In genomic region chr20:58092871-58093270, GRCh38 we compare ENCODE assay signal across 26 cellular contexts.
"Had no signal": no experiment of that assay in that cellular context is flagged by ENCODE, and none has a peak within 500 bp of the region (broad histone marks: within the 10 kb centered on the region; RNA-seq: fewer than 3 reads in every experiment).

No MANE protein-coding gene starts in this region.

- H3K4me1 Mint-ChIP-seq: immature natural killer cell; natural killer cell; nephron progenitor cell; neural progenitor cell; stimulated activated naive B cell treated with anti-CD40 and anti-IgM and Interleukin-4, amounts not matched to agents 10 μg/mL and 1 μg/mL and 100 μg/mL, for 72 hours had no signal

- ATAC-seq: left lung; lower lobe of right lung; natural killer cell; right lobe of liver; stimulated activated naive B cell treated with anti-CD40 and anti-IgM and Interleukin-4, amounts not matched to agents 10 μg/mL and 1 μg/mL and 100 μg/mL, for 72 hours; stimulated activated naive CD8-positive, alpha-beta T cell treated with anti-CD3 and anti-CD28 coated beads, Interleukin-15, Interleukin-2, amounts not matched to agents 100 U/mL and 50 U/mL, for 24 hours had no signal

- H3K4me1 ChIP-seq: heart left ventricle, left lung, lower lobe of right lung, neural progenitor cell, right lobe of liver, stomach, testis, thyroid gland, transverse colon, upper lobe of left lung had no signal

- H3K36me3 Mint-ChIP-seq: immature natural killer cell; natural killer cell; neural progenitor cell; stimulated activated naive B cell treated with anti-CD40 and anti-IgM and Interleukin-4, amounts not matched to agents 10 μg/mL and 1 μg/mL and 100 μg/mL, for 72 hours had no signal

- H3K9me3 Mint-ChIP-seq: immature natural killer cell; natural killer cell; nephron progenitor cell; neural progenitor cell; stimulated activated naive B cell treated with anti-CD40 and anti-IgM and Interleukin-4, amounts not matched to agents 10 μg/mL and 1 μg/mL and 100 μg/mL, for 72 hours had no signal

- H3K4me3 Mint-ChIP-seq: immature natural killer cell; natural killer cell; nephron progenitor cell; neural progenitor cell; stimulated activated naive B cell treated with anti-CD40 and anti-IgM and Interleukin-4, amounts not matched to agents 10 μg/mL and 1 μg/mL and 100 μg/mL, for 72 hours had no signal

- H3K27me3 ChIP-seq: left lung, neural progenitor cell, ovary, right atrium auricular region, right lobe of liver, testis, thyroid gland, transverse colon, upper lobe of left lung had no signal

- DNase-seq: heart left ventricle; hypothalamus; immature natural killer cell; left lung; lower lobe of right lung; mammary epithelial cell; mesenchymal stem cell; natural killer cell; nephron progenitor cell; right lobe of liver; stimulated activated CD4-positive, alpha-beta T cell treated with anti-CD3 and anti-CD28 coated beads, Interleukin-12 subunit alpha, Interleukin-12 subunit beta, amount 100 ng/mL, for 4 hours; stimulated activated CD4-positive, alpha-beta T cell treated with anti-CD3 and anti-CD28 coated beads, Interleukin-15, amount 100 ng/mL, for 24 hours; stimulated activated CD4-positive, alpha-beta T cell treated with anti-CD3 and anti-CD28 coated beads, Interleukin-2, amount 100 ng/mL, for 24 hours; stimulated activated CD4-positive, alpha-beta T cell treated with anti-CD3 and anti-CD28 coated beads, Interleukin-4, amount 100 ng/mL, for 1 hour; stimulated activated naive B cell treated with anti-CD40 and anti-IgM and Interleukin-4, amounts not matched to agents 10 μg/mL and 1 μg/mL and 100 μg/mL, for 72 hours; stimulated activated naive CD8-positive, alpha-beta T cell treated with anti-CD3 and anti-CD28 coated beads, Interleukin-15, Interleukin-2, amounts not matched to agents 100 U/mL and 50 U/mL, for 24 hours; stomach; testis; thyroid gland; transverse colon; upper lobe of left lung had no signal

- H3K9me3 ChIP-seq: heart left ventricle, left lung, lower lobe of right lung, ovary, right atrium auricular region, right lobe of liver, stomach, testis, thyroid gland, transverse colon, upper lobe of left lung had no signal

- H3K4me3 ChIP-seq: heart left ventricle, left lung, lower lobe of right lung, neural progenitor cell, ovary, right atrium auricular region, right lobe of liver, skin epidermis, stomach, testis, thyroid gland, transverse colon, upper lobe of left lung had no signal

- H3K36me3 ChIP-seq: heart left ventricle, left lung, lower lobe of right lung, neural progenitor cell, ovary, right atrium auricular region, right lobe of liver, stomach, thyroid gland, transverse colon, upper lobe of left lung had no signal

- H3K27ac Mint-ChIP-seq: immature natural killer cell; natural killer cell; nephron progenitor cell; neural progenitor cell; progenitor cell of endocrine pancreas; stimulated activated naive B cell treated with anti-CD40 and anti-IgM and Interleukin-4, amounts not matched to agents 10 μg/mL and 1 μg/mL and 100 μg/mL, for 72 hours had no signal

- H3K27ac ChIP-seq: heart left ventricle, left lung, lower lobe of right lung, neural progenitor cell, ovary, right atrium auricular region, right lobe of liver, skin epidermis, stomach, testis, thyroid gland, transverse colon, upper lobe of left lung had no signal
